8 cellular contexts compared by ENCODE assay signal in genomic region chr9:214488-215448, GRCh38.
DNase-seq lines count a peak whose midpoint lies in the region; ATAC-seq and TF ChIP-seq lines count a peak whose summit lies in the region.

TSS of gene DOCK8 (plus strand) at chr9:214865. CDS start at chr9:214977, 112 bp downstream.

- no peak for TF ChIP-seq CTCF in coronary artery (IDR thresholded peaks at IDR 0.05)

- H3K27me3 Mint-ChIP-seq in memory B cell = no peaks in the 10 kb centered on the region

- peak; percentile 32 for DNase-seq in GM03348 (ENCODE audit: low spot score)
- DNase-seq in LoVo (ENCODE audit: low spot score) = peak; percentile 84
- DNase-seq in activated CD4-positive, CD25-positive, alpha-beta regulatory T cell treated with anti-CD3 and anti-CD28 coated beads, Interleukin-2, amount 50 U/mL, for 72 hours = peak; percentile 71
- DNase-seq in coronary artery (ENCODE audit: low spot score) = no peak
- DNase-seq in memory B cell (ENCODE audit: low spot score in 2 of 2) = peak; percentile 65 to 78
- DNase-seq in stimulated activated CD8-positive, alpha-beta memory T cell treated with anti-CD3 and anti-CD28 coated beads, Interleukin-2, amount 100 ng/mL, for 1 hour (ENCODE audit: low read depth in 2 of 2) = peak; percentile 18 to 21
- DNase-seq in inferior parietal cortex (ENCODE audit: extremely low spot score) = no peak

- peak within 1 kb of the TSS; percentile 79 for H3K27ac Mint-ChIP-seq in memory B cell

- peaks cover 19% of the 10 kb centered on the region for H3K4me1 Mint-ChIP-seq in memory B cell

- H3K9me3 Mint-ChIP-seq in memory B cell = no peaks in the 10 kb centered on the region

- peak within 1 kb of the TSS; percentile 76 for H3K4me3 ChIP-seq in coronary artery

- H3K4me3 Mint-ChIP-seq in memory B cell = peak within 1 kb of the TSS; percentile 87

- H3K27ac ChIP-seq in coronary artery = peak within 1 kb of the TSS; percentile 53 to 85

- H3K36me3 Mint-ChIP-seq in memory B cell = no peaks in the 10 kb centered on the region

- ATAC-seq in GM21723 (IDR thresholded peaks at IDR 0.05; ENCODE audit: unreplicated experiment) (peak; percentile 95), memory B cell (ENCODE audit: low read depth) (peak; percentile 79)

Comparison
In these comparisons a context has a peak if more than half of its experiments do, and no peak if none do; other contexts are left out.
1. DNase-seq: peak in GM03348 (single experiment), LoVo (single experiment), activated CD4-positive, CD25-positive, alpha-beta regulatory T cell treated with anti-CD3 and anti-CD28 coated beads, Interleukin-2, amount 50 U/mL, for 72 hours (single experiment), memory B cell (2 of 2) and stimulated activated CD8-positive, alpha-beta memory T cell treated with anti-CD3 and anti-CD28 coated beads, Interleukin-2, amount 100 ng/mL, for 1 hour (2 of 2); none in coronary artery (single experiment) and inferior parietal cortex (single experiment).